ENCODE assay signal across 8 cellular contexts in the genomic region with DNA sequence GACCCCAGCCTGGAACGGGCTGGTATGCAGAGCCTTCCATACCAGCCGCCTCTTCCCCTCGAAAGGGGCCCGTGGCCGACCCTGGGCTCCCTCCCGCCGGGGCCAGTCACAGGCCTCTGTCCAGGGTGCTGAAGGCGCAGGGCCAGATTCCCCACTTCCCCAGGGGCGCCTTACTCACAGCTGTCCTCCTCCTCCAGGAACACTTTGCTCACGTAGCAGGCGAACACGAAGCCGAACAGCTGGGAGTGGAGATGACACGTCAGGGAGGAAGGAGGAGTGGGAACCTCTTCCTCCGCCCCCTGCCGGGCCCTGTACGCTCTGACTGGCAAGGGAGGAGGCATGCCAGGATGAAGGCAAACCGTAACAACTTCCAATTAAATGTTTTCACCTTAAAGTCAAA.
DNase-seq lines count a peak whose midpoint lies in the region; ATAC-seq, FAIRE-seq and TF ChIP-seq lines count a peak whose summit lies in the region.

No MANE protein-coding gene starts in this region.

- ATAC-seq in GM21381 (IDR thresholded peaks at IDR 0.05; ENCODE audit: unreplicated experiment) = no peak
- ATAC-seq in HG02870 (IDR thresholded peaks at IDR 0.05; ENCODE audit: unreplicated experiment) = no peak

- H3K27me3 ChIP-seq in KMS-11 (ENCODE audit: insufficient read depth, low read depth) (peaks cover 24% of the 10 kb centered on the region), iPS DF 6.9 (ENCODE audit: control insufficient read depth, insufficient read depth, low read length) (no peaks in the 10 kb centered on the region)

- no peak overlapping the region for H3K9ac ChIP-seq in KMS-11

- H2AFZ ChIP-seq in KMS-11 (ENCODE audit: low read depth) = peak overlapping the region; percentile 69

- peak overlapping the region; percentile 94 for H3K4me2 ChIP-seq in KMS-11

- H3K4me1 ChIP-seq in KMS-11 (ENCODE audit: low read depth, poor library complexity, severe bottlenecking) = peaks cover 4% of the 10 kb centered on the region
- H3K4me1 ChIP-seq in iPS DF 6.9 (ENCODE audit: control insufficient read depth, insufficient read depth, low read length) = no peaks in the 10 kb centered on the region

- TF ChIP-seq CTCF in D721Med (IDR thresholded peaks at IDR 0.05; ENCODE audit: insufficient read depth, missing control alignments) (peak; percentile 3), KMS-11 (conservative IDR thresholded peaks at IDR 0.05; ENCODE audit: low read depth, low read length) (no peak), astrocyte of the spinal cord (IDR thresholded peaks at IDR 0.05; ENCODE audit: low read depth, low read length) (peak; percentile 30)

- no peak overlapping the region for H3K27ac ChIP-seq in KMS-11
- H3K27ac ChIP-seq in iPS DF 6.9 (ENCODE audit: low read length) = no peak overlapping the region
- peak overlapping the region in 2 of 21 experiments; percentile 24 to 66 for H3K27ac ChIP-seq in skin epidermis

- no peaks in the 10 kb centered on the region for H3K9me3 ChIP-seq in iPS DF 6.9 (ENCODE audit: control insufficient read depth, insufficient read depth, low read length)

- WGBS in iPS DF 6.9 (ENCODE audit: insufficient coverage, insufficient read length) = no CpG with 5 or more reads among the region's 18 CpGs

- H3K36me3 ChIP-seq in KMS-11 (ENCODE audit: insufficient read depth) = no peaks in the 10 kb centered on the region
- H3K36me3 ChIP-seq in iPS DF 6.9 (ENCODE audit: control insufficient read depth, insufficient read depth, low read length) = no peaks in the 10 kb centered on the region

- in situ Hi-C loops in astrocyte of the spinal cord (cut with HindIII; ENCODE audit: low sequenced_read_pairs) = no loop called here

- no peaks in the 10 kb centered on the region for H4K20me1 ChIP-seq in KMS-11 (ENCODE audit: insufficient read depth)

- H3K4me3 ChIP-seq in KMS-11 (IDR thresholded peaks at IDR 0.05; ENCODE audit: insufficient read depth, low read depth, low read length) = peak overlapping the region; percentile 78
- H3K4me3 ChIP-seq in astrocyte of the spinal cord (ENCODE audit: low read depth, low read length) = no peak overlapping the region
- H3K4me3 ChIP-seq in iPS DF 6.9 (ENCODE audit: low read length) = no peak overlapping the region
- H3K4me3 ChIP-seq in skin epidermis = peak overlapping the region in 6 of 7 experiments; percentile 5 to 34 (median 20)

- DNase-seq in D721Med (ENCODE audit: insufficient read length, low spot score) = no peak
- peak in 4 of 5 donors; percentile 28 to 30 (median 28) for DNase-seq in T-helper 1 cell
- DNase-seq in astrocyte of the spinal cord (ENCODE audit: low read depth, low spot score) = peak; percentile 84
- DNase-seq in iPS DF 6.9 (ENCODE audit: low read depth, low spot score) = peak; percentile 37

- no peak for FAIRE-seq in D721Med (lab: Jason Lieb, UNC)

- H3K79me2 ChIP-seq in KMS-11 (ENCODE audit: insufficient read depth, low read depth) = no peaks in the 10 kb centered on the region

Comparison
In these comparisons a context has a peak if more than half of its experiments do, and no peak if none do; other contexts are left out.
1. H3K4me3 ChIP-seq: peak in KMS-11 (single experiment) and skin epidermis (6 of 7); none in astrocyte of the spinal cord (single experiment) and iPS DF 6.9 (single experiment).